Comparison of ENCODE assay signal across 16 cellular contexts in the genomic region with DNA sequence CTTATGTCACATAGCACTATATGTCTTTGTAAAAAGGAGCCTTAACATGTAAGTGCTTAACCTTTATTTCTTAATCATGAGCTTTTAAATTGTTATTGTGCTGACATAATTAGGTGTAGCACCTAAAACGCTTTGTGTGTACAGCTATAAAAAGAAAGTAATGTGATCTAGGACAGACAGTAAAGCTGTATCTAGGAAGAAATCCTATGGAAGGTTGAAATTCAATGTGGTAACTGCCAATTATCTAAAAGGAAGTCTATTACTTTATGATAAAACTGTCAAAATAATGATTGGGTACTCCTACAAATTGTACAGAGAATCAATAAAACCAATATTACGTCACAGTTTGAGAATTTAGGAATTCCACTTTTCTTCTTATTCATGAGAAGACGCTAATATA.
DNase-seq lines count a peak whose midpoint lies in the region; ATAC-seq and TF ChIP-seq lines count a peak whose summit lies in the region.
"Had no signal": no experiment of that assay in that cellular context is flagged by ENCODE, and none has a peak within 500 bp of the region (broad histone marks: within the 10 kb centered on the region; RNA-seq: fewer than 3 reads in every experiment).

No MANE protein-coding gene starts in this region.

- H3K9me3 Mint-ChIP-seq in mesothelial cell of epicardium = peaks cover 11% of the 10 kb centered on the region
- H3K9me3 Mint-ChIP-seq: GM23338 had no signal

- no peak for TF ChIP-seq CTCF in mesothelial cell of epicardium (IDR thresholded peaks at IDR 0.05; ENCODE audit: unreplicated experiment)

- H3K4me1 Mint-ChIP-seq in mesothelial cell of epicardium = peaks cover 44% of the 10 kb centered on the region
- H3K4me1 Mint-ChIP-seq: CD4-positive, alpha-beta memory T cell; GM23338; H9 had no signal

- POLR2A ChIA-PET in HEK293T (lab: Yijun Ruan, JAX) = no interaction called here

- DNase-seq in HEK293T (ENCODE audit: extremely low spot score) (no peak), NCI-H146 treated with DMSO at 0.1 percent for 48 hours (lab: John Stamatoyannopoulos, UW; ENCODE audit: unreplicated experiment) (peak; percentile 28), mesothelial cell of epicardium (ENCODE audit: low spot score in 2 of 2, unreplicated experiment in 2 of 2) (no peak), NOMO-1 treated with DMSO at 0.1 percent for 48 hours (lab: John Stamatoyannopoulos, UW; ENCODE audit: unreplicated experiment) (no peak)
- DNase-seq in activated CD4-positive, alpha-beta T cell treated with anti-CD3 and anti-CD28 coated beads for 48 hours = no peak
- DNase-seq: C1 segment of cervical spinal cord; Calu3; CD4-positive, alpha-beta memory T cell; COR-L47; DMS53; DMS79 treated with DMSO at 0.1 percent for 48 hours; GF-D8; H9 had no signal

- H3K27me3 Mint-ChIP-seq in mesothelial cell of epicardium (ENCODE audit: low read depth) = no peaks in the 10 kb centered on the region
- H3K27me3 Mint-ChIP-seq: CD4-positive, alpha-beta memory T cell had no signal

- peak overlapping the region; percentile 50 for H3K27ac Mint-ChIP-seq in mesothelial cell of epicardium
- H3K27ac Mint-ChIP-seq: GM23338, H9 had no signal

- CTCF ChIA-PET in HEK293T (lab: Yijun Ruan, JAX) = no interaction called here

- no peak for ATAC-seq in HG02981 (IDR thresholded peaks at IDR 0.05; ENCODE audit: unreplicated experiment)
- ATAC-seq: GM23338, HCT116 had no signal

- H3K4me3 Mint-ChIP-seq in mesothelial cell of epicardium = no peak overlapping the region
- H3K4me3 Mint-ChIP-seq: CD4-positive, alpha-beta memory T cell; GM23338; H9 had no signal

- H3K36me3 Mint-ChIP-seq in mesothelial cell of epicardium = peaks cover 23% of the 10 kb centered on the region

TF ChIP-seq in HEK293T, 16 proteins besides CTCF, POLR2A, EP300 and RAD21:
- TF ChIP-seq ZNF384 (IDR thresholded peaks at IDR 0.05) (no peak), PKNOX1 (IDR thresholded peaks at IDR 0.05) (peak; percentile 68; the same call in 1 of the 2 replicates), FOXA1 (IDR thresholded peaks at IDR 0.05) (no peak), BHLHE40 (IDR thresholded peaks at IDR 0.05; ENCODE audit: borderline replicate concordance) (no peak), CTBP1 (IDR thresholded peaks at IDR 0.05; ENCODE audit: borderline replicate concordance) (peak; percentile 31; the same call in 1 of the 2 replicates)
